In genomic region chr6:33860706-33861474, GRCh38 we compare ENCODE assay signal across 2 cellular contexts.
A peak's percentile ranks its signal among the peaks of the same experiment; 100 is the strongest.
TF ChIP-seq lines count a peak whose summit lies in the region.

No MANE protein-coding gene starts in this region.

TF ChIP-seq in A549, 52 proteins besides CTCF, POLR2A, EP300 and RAD21:
- TF ChIP-seq MAFK (IDR thresholded peaks at IDR 0.05; ENCODE audit: partially characterized antibody): peak; percentile 88
- TF ChIP-seq CBX2 (IDR thresholded peaks at IDR 0.05; ENCODE audit: borderline replicate concordance, low read depth): no peak
TF ChIP-seq in A549: peak in this region for 1.

TF ChIP-seq in H1, 55 proteins besides CTCF, POLR2A, EP300 and RAD21:
- TF ChIP-seq CTBP2 (IDR thresholded peaks at IDR 0.05; ENCODE audit: borderline replicate concordance, insufficient read depth, insufficient read length, low read length) (no peak), CBX5 (IDR thresholded peaks at IDR 0.05; ENCODE audit: low read depth, low read length) (no peak), BACH1 (IDR thresholded peaks at IDR 0.05; ENCODE audit: low read length) (peak; percentile 83), NANOG (IDR thresholded peaks at IDR 0.05; ENCODE audit: insufficient read depth, low read depth, low read length, poor library complexity, severe bottlenecking) (no peak), ZNF274 (IDR thresholded peaks at IDR 0.05; ENCODE audit: borderline replicate concordance, extremely low read depth, low read length) (no peak), MAX (IDR thresholded peaks at IDR 0.05) (no peak), JUN (IDR thresholded peaks at IDR 0.05; ENCODE audit: low read depth, low read length) (no peak), SP1 (IDR thresholded peaks at IDR 0.05; ENCODE audit: low read depth, low read length) (no peak), MAFK (IDR thresholded peaks at IDR 0.05; ENCODE audit: low read depth, low read length) (peak; percentile 84), RNF2 (IDR thresholded peaks at IDR 0.05; ENCODE audit: borderline replicate concordance, low read depth, low read length, missing control alignments, poor library complexity, severe bottlenecking) (no peak), GABPA (IDR thresholded peaks at IDR 0.05; ENCODE audit: borderline replicate concordance, insufficient read depth, low read length) (no peak), SAP30 (IDR thresholded peaks at IDR 0.05; ENCODE audit: insufficient read depth, insufficient replicate concordance, low read length) (no peak), PHF8 (conservative IDR thresholded peaks at IDR 0.05; ENCODE audit: low read depth, low read length) (no peak), CREB1 (IDR thresholded peaks at IDR 0.05) (no peak)
